10 cellular contexts compared by ENCODE assay signal in genomic region chr9:63859475-63860215, GRCh38.
DNase-seq lines count a peak whose midpoint lies in the region; ATAC-seq, FAIRE-seq and TF ChIP-seq lines count a peak whose summit lies in the region.
"Had no signal": no experiment of that assay in that cellular context is flagged by ENCODE, and none has a peak within 500 bp of the region (broad histone marks: within the 10 kb centered on the region; RNA-seq: fewer than 3 reads in every experiment).

No MANE protein-coding gene starts in this region.

- H3K4me3 Mint-ChIP-seq in T-cell: peak overlapping the region; percentile 49 to 71 (median 69)
- no peak overlapping the region for H3K4me3 Mint-ChIP-seq in mesothelial cell of epicardium

- H3K9me3 Mint-ChIP-seq in T-cell: peaks cover 9 to 20% (median 10%) of the 10 kb centered on the region in 3 donors
- peaks cover 39% of the 10 kb centered on the region for H3K9me3 Mint-ChIP-seq in mesothelial cell of epicardium

- no peak for TF ChIP-seq CTCF in dorsolateral prefrontal cortex (IDR thresholded peaks at IDR 0.05 in 54 of 56, conservative IDR thresholded peaks at IDR 0.05 in 2 of 56; ENCODE audit: low read depth in 1 of 56, partially characterized antibody in 56 of 56)
- no peak for TF ChIP-seq CTCF in pancreas (IDR thresholded peaks at IDR 0.05)
- no peak for TF ChIP-seq CTCF in mesothelial cell of epicardium (IDR thresholded peaks at IDR 0.05; ENCODE audit: unreplicated experiment)

- H3K27me3 Mint-ChIP-seq in T-cell (no peaks in the 10 kb centered on the region), mesothelial cell of epicardium (ENCODE audit: low read depth) (no peaks in the 10 kb centered on the region)

- DNase-seq in ELF-1 (ENCODE audit: low read depth, low spot score) (peak; percentile 75), T-cell (peak in 24 of 34 experiments; percentile 1 to 56 (median 22)), dorsolateral prefrontal cortex (peak in 1 of 10 donors; percentile 37), pancreas (peak; percentile 13 to 62 (median 44)), GM12892 (ENCODE audit: insufficient read length) (no peak), mesothelial cell of epicardium (ENCODE audit: low spot score in 2 of 2, unreplicated experiment in 2 of 2) (no peak), NCI-H774 (lab: John Stamatoyannopoulos, UW) (no peak)
- DNase-seq: T1000 had no signal

- peaks cover 0 to 2% (median 0%) of the 10 kb centered on the region in 3 donors for H3K4me1 Mint-ChIP-seq in T-cell
- no peaks in the 10 kb centered on the region for H3K4me1 Mint-ChIP-seq in mesothelial cell of epicardium

- no peaks in the 10 kb centered on the region for H3K9me3 ChIP-seq in pancreas
- H3K9me3 ChIP-seq: gastrocnemius medialis had no signal

- H3K36me3 ChIP-seq in pancreas: no peaks in the 10 kb centered on the region
- H3K36me3 ChIP-seq: gastrocnemius medialis had no signal

- H3K27me3 ChIP-seq in dorsolateral prefrontal cortex: peaks cover 0 to 10% (median 0%) of the 10 kb centered on the region in 45 donors
- no peaks in the 10 kb centered on the region for H3K27me3 ChIP-seq in pancreas
- H3K27me3 ChIP-seq: gastrocnemius medialis had no signal

- FAIRE-seq in pancreas (lab: Jason Lieb, UNC) (no peak), GM12892 (lab: Jason Lieb, UNC) (no peak)

- intact Hi-C loops in dorsolateral prefrontal cortex (cut with DNase I): no loop called here
- intact Hi-C loops in pancreas (cut with DNase I): no loop called here

- no peak for TF ChIP-seq POLR2A in GM12892 (IDR thresholded peaks at IDR 0.05; ENCODE audit: low read depth, low read length)

- ATAC-seq in T-cell (replicated peaks in 1 of 4) (peak in 3 of 4 experiments; percentile 24 to 72 (median 65)), pancreas (peak; percentile 47 to 83 (median 61)), HG02852 (IDR thresholded peaks at IDR 0.05; ENCODE audit: unreplicated experiment) (no peak)
- ATAC-seq: gastrocnemius medialis had no signal

- peak overlapping the region in 32 of 59 donors; percentile 3 to 61 (median 37) for H3K4me3 ChIP-seq in dorsolateral prefrontal cortex
- H3K4me3 ChIP-seq in pancreas: peak overlapping the region in 2 of 4 donors; percentile 49

- H3K36me3 Mint-ChIP-seq in T-cell (no peaks in the 10 kb centered on the region), mesothelial cell of epicardium (peaks cover 3% of the 10 kb centered on the region)

- CTCF ChIA-PET in T-cell (lab: Charles Lee): no interaction called here

- H3K27ac Mint-ChIP-seq in T-cell (peak overlapping the region in 1 of 2 donors; percentile 28), mesothelial cell of epicardium (no peak overlapping the region)

- WGBS in pancreas, 2 donors: 31 to 34% methylated on average over 46 to 51 of the region's 52 CpGs

- POLR2A ChIA-PET in T-cell (lab: Charles Lee): no interaction called here

- H3K27ac ChIP-seq in dorsolateral prefrontal cortex: peak overlapping the region in 1 of 59 donors; percentile 35
- H3K27ac ChIP-seq in pancreas: no peak overlapping the region
- H3K27ac ChIP-seq: gastrocnemius medialis had no signal

- H3K4me1 ChIP-seq in pancreas: no peaks in the 10 kb centered on the region
- H3K4me1 ChIP-seq: gastrocnemius medialis had no signal

Comparison
In these comparisons a context has a peak if more than half of its experiments do, and no peak if none do; other contexts are left out.
1. DNase-seq: peak in ELF-1 (single experiment), T-cell (24 of 34) and pancreas (6 of 6); none in GM12892 (single experiment), mesothelial cell of epicardium (0 of 2) and NCI-H774 (single experiment).